Comparison of ENCODE assay signal across 1 cellular context in the genomic region with DNA sequence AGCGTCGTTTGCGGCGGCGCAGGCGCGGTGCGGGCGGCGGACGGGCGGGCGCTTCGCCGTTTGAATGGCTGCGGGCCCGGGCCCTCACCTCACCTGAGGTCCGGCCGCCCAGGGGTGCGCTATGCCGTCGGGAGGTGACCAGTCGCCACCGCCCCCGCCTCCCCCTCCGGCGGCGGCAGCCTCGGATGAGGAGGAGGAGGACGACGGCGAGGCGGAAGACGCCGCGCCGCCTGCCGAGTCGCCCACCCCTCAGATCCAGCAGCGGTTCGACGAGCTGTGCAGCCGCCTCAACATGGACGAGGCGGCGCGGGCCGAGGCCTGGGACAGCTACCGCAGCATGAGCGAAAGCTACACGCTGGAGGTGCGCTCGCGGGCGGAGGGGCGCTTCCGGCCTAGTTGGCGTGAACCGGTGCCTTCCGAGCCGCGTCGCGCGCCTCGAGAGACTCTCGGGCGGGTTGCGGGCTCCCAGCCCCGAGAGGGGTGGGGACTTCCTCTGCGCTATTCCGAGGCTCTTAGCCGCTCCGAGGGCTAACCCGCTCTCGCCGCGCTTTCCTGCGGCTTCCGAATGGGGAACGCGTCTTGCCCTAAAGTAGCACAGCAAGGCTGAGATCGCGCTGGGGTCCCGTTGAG.
TF ChIP-seq lines count a peak whose summit lies in the region.

A gene with protein sequence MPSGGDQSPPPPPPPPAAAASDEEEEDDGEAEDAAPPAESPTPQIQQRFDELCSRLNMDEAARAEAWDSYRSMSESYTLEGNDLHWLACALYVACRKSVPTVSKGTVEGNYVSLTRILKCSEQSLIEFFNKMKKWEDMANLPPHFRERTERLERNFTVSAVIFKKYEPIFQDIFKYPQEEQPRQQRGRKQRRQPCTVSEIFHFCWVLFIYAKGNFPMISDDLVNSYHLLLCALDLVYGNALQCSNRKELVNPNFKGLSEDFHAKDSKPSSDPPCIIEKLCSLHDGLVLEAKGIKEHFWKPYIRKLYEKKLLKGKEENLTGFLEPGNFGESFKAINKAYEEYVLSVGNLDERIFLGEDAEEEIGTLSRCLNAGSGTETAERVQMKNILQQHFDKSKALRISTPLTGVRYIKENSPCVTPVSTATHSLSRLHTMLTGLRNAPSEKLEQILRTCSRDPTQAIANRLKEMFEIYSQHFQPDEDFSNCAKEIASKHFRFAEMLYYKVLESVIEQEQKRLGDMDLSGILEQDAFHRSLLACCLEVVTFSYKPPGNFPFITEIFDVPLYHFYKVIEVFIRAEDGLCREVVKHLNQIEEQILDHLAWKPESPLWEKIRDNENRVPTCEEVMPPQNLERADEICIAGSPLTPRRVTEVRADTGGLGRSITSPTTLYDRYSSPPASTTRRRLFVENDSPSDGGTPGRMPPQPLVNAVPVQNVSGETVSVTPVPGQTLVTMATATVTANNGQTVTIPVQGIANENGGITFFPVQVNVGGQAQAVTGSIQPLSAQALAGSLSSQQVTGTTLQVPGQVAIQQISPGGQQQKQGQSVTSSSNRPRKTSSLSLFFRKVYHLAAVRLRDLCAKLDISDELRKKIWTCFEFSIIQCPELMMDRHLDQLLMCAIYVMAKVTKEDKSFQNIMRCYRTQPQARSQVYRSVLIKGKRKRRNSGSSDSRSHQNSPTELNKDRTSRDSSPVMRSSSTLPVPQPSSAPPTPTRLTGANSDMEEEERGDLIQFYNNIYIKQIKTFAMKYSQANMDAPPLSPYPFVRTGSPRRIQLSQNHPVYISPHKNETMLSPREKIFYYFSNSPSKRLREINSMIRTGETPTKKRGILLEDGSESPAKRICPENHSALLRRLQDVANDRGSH (plus strand): TSS at position 36 of the 630 bp plus-strand sequence. CDS start 86 bp downstream, at position 122.

TF ChIP-seq in HepG2, 621 proteins besides CTCF, POLR2A, EP300 and RAD21 (continued from another document and continues in another):
- TF ChIP-seq, protein P1, sequence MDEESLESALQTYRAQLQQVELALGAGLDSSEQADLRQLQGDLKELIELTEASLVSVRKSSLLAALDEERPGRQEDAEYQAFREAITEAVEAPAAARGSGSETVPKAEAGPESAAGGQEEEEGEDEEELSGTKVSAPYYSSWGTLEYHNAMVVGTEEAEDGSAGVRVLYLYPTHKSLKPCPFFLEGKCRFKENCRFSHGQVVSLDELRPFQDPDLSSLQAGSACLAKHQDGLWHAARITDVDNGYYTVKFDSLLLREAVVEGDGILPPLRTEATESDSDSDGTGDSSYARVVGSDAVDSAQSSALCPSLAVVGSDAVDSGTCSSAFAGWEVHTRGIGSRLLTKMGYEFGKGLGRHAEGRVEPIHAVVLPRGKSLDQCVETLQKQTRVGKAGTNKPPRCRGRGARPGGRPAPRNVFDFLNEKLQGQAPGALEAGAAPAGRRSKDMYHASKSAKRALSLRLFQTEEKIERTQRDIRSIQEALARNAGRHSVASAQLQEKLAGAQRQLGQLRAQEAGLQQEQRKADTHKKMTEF (CRISPR knock-in tag; IDR thresholded peaks at IDR 0.05), result peak; percentile 93
- TF ChIP-seq ZNF773 (CRISPR knock-in tag; IDR thresholded peaks at IDR 0.05; ENCODE audit: borderline replicate concordance) (0 out of 2 replicates have a peak, but pooled peaks have one; percentile 32), ZNF333 (CRISPR knock-in tag; IDR thresholded peaks at IDR 0.05; ENCODE audit: borderline replicate concordance) (peak; percentile 70; the same call in 1 of the 2 replicates), GATA4 (IDR thresholded peaks at IDR 0.05; ENCODE audit: borderline replicate concordance, low read depth) (no peak), ETV5 (CRISPR knock-in tag; IDR thresholded peaks at IDR 0.05; ENCODE audit: borderline replicate concordance) (peak; percentile 31), TOE1 (CRISPR knock-in tag; IDR thresholded peaks at IDR 0.05) (peak; percentile 67; the same call in 1 of the 2 replicates), ZMYM3 (CRISPR knock-in tag; IDR thresholded peaks at IDR 0.05) (peak; percentile 46), MEF2D (CRISPR knock-in tag; IDR thresholded peaks at IDR 0.05) (no peak), MEIS1 (CRISPR knock-in tag; IDR thresholded peaks at IDR 0.05; ENCODE audit: borderline replicate concordance) (peak; percentile 12), ZNF607 (CRISPR knock-in tag; IDR thresholded peaks at IDR 0.05; ENCODE audit: borderline replicate concordance) (no peak), ZFP37 (CRISPR knock-in tag; IDR thresholded peaks at IDR 0.05; ENCODE audit: borderline replicate concordance) (no peak; the same call in 1 of the 2 replicates), ZNF724P (CRISPR knock-in tag; IDR thresholded peaks at IDR 0.05; ENCODE audit: borderline replicate concordance) (0 out of 2 replicates have a peak, but pooled peaks have one; percentile 9), ZNF878 (CRISPR knock-in tag; IDR thresholded peaks at IDR 0.05) (no peak), ISX (CRISPR knock-in tag; conservative IDR thresholded peaks at IDR 0.05) (peak; percentile 52; the same call in 1 of the 2 replicates), ZFP90 (CRISPR knock-in tag; IDR thresholded peaks at IDR 0.05; ENCODE audit: borderline replicate concordance) (peak; percentile 83), ZNF451 (CRISPR knock-in tag; IDR thresholded peaks at IDR 0.05) (peak; percentile 92), ZSCAN20 (CRISPR knock-in tag; IDR thresholded peaks at IDR 0.05; ENCODE audit: borderline replicate concordance) (peak; percentile 94), ZC3H13 (CRISPR knock-in tag; IDR thresholded peaks at IDR 0.05) (peak; percentile 74; the same call in 1 of the 2 replicates), YY1 (IDR thresholded peaks at IDR 0.05; ENCODE audit: insufficient read depth, insufficient replicate concordance, low read depth, low read length) (peak; percentile 89), NFYB (CRISPR knock-in tag; IDR thresholded peaks at IDR 0.05) (0 out of 2 replicates have a peak, but pooled peaks have one; percentile 11), AHR (CRISPR knock-in tag; IDR thresholded peaks at IDR 0.05) (peak; percentile 96; the same call in 1 of the 2 replicates), KDM3A (CRISPR knock-in tag; IDR thresholded peaks at IDR 0.05; ENCODE audit: low read depth) (peak; percentile 85), REXO4 (CRISPR knock-in tag; IDR thresholded peaks at IDR 0.05; ENCODE audit: borderline replicate concordance) (peak; percentile 86; the same call in 1 of the 2 replicates), AKAP8 (CRISPR knock-in tag; IDR thresholded peaks at IDR 0.05) (0 out of 2 replicates have a peak, but pooled peaks have one; percentile 59), PPARG (CRISPR knock-in tag; conservative IDR thresholded peaks at IDR 0.05) (0 out of 2 replicates have a peak, but pooled peaks have one; percentile 6), DMAP1 (CRISPR knock-in tag; IDR thresholded peaks at IDR 0.05) (peak; percentile 83), ZNF788 (CRISPR knock-in tag; IDR thresholded peaks at IDR 0.05; ENCODE audit: borderline replicate concordance) (0 out of 2 replicates have a peak, but pooled peaks have one; percentile 33), FOXM1 (CRISPR knock-in tag; IDR thresholded peaks at IDR 0.05) (peak; percentile 17; the same call in 1 of the 2 replicates), NAIF1 (CRISPR knock-in tag; IDR thresholded peaks at IDR 0.05; ENCODE audit: borderline replicate concordance) (0 out of 2 replicates have a peak, but pooled peaks have one; percentile 55), NCOA2 (CRISPR knock-in tag; IDR thresholded peaks at IDR 0.05) (peak; percentile 9; the same call in 1 of the 2 replicates)
- TF ChIP-seq, protein P2, sequence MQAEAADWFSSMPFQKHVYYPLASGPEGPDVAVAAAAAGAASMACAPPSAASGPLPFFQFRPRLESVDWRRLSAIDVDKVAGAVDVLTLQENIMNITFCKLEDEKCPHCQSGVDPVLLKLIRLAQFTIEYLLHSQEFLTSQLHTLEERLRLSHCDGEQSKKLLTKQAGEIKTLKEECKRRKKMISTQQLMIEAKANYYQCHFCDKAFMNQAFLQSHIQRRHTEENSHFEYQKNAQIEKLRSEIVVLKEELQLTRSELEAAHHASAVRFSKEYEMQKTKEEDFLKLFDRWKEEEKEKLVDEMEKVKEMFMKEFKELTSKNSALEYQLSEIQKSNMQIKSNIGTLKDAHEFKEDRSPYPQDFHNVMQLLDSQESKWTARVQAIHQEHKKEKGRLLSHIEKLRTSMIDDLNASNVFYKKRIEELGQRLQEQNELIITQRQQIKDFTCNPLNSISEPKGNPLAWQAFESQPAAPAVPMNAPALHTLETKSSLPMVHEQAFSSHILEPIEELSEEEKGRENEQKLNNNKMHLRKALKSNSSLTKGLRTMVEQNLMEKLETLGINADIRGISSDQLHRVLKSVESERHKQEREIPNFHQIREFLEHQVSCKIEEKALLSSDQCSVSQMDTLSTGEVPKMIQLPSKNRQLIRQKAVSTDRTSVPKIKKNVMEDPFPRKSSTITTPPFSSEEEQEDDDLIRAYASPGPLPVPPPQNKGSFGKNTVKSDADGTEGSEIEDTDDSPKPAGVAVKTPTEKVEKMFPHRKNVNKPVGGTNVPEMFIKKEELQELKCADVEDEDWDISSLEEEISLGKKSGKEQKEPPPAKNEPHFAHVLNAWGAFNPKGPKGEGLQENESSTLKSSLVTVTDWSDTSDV (CRISPR knock-in tag; IDR thresholded peaks at IDR 0.05), result no peak
- TF ChIP-seq, protein P3, sequence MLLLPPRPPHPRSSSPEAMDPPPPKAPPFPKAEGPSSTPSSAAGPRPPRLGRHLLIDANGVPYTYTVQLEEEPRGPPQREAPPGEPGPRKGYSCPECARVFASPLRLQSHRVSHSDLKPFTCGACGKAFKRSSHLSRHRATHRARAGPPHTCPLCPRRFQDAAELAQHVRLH (CRISPR knock-in tag; IDR thresholded peaks at IDR 0.05; ENCODE audit: borderline replicate concordance, low read depth), result no peak
- TF ChIP-seq, protein P4, sequence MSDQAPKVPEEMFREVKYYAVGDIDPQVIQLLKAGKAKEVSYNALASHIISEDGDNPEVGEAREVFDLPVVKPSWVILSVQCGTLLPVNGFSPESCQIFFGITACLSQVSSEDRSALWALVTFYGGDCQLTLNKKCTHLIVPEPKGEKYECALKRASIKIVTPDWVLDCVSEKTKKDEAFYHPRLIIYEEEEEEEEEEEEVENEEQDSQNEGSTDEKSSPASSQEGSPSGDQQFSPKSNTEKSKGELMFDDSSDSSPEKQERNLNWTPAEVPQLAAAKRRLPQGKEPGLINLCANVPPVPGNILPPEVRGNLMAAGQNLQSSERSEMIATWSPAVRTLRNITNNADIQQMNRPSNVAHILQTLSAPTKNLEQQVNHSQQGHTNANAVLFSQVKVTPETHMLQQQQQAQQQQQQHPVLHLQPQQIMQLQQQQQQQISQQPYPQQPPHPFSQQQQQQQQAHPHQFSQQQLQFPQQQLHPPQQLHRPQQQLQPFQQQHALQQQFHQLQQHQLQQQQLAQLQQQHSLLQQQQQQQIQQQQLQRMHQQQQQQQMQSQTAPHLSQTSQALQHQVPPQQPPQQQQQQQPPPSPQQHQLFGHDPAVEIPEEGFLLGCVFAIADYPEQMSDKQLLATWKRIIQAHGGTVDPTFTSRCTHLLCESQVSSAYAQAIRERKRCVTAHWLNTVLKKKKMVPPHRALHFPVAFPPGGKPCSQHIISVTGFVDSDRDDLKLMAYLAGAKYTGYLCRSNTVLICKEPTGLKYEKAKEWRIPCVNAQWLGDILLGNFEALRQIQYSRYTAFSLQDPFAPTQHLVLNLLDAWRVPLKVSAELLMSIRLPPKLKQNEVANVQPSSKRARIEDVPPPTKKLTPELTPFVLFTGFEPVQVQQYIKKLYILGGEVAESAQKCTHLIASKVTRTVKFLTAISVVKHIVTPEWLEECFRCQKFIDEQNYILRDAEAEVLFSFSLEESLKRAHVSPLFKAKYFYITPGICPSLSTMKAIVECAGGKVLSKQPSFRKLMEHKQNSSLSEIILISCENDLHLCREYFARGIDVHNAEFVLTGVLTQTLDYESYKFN (CRISPR knock-in tag; conservative IDR thresholded peaks at IDR 0.05), result 0 out of 2 replicates have a peak, but pooled peaks have one; percentile 30
- TF ChIP-seq, protein P5, sequence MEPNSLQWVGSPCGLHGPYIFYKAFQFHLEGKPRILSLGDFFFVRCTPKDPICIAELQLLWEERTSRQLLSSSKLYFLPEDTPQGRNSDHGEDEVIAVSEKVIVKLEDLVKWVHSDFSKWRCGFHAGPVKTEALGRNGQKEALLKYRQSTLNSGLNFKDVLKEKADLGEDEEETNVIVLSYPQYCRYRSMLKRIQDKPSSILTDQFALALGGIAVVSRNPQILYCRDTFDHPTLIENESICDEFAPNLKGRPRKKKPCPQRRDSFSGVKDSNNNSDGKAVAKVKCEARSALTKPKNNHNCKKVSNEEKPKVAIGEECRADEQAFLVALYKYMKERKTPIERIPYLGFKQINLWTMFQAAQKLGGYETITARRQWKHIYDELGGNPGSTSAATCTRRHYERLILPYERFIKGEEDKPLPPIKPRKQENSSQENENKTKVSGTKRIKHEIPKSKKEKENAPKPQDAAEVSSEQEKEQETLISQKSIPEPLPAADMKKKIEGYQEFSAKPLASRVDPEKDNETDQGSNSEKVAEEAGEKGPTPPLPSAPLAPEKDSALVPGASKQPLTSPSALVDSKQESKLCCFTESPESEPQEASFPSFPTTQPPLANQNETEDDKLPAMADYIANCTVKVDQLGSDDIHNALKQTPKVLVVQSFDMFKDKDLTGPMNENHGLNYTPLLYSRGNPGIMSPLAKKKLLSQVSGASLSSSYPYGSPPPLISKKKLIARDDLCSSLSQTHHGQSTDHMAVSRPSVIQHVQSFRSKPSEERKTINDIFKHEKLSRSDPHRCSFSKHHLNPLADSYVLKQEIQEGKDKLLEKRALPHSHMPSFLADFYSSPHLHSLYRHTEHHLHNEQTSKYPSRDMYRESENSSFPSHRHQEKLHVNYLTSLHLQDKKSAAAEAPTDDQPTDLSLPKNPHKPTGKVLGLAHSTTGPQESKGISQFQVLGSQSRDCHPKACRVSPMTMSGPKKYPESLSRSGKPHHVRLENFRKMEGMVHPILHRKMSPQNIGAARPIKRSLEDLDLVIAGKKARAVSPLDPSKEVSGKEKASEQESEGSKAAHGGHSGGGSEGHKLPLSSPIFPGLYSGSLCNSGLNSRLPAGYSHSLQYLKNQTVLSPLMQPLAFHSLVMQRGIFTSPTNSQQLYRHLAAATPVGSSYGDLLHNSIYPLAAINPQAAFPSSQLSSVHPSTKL (CRISPR knock-in tag; IDR thresholded peaks at IDR 0.05), result peak; percentile 56; the same call in 1 of the 2 replicates
- TF ChIP-seq, protein P6, sequence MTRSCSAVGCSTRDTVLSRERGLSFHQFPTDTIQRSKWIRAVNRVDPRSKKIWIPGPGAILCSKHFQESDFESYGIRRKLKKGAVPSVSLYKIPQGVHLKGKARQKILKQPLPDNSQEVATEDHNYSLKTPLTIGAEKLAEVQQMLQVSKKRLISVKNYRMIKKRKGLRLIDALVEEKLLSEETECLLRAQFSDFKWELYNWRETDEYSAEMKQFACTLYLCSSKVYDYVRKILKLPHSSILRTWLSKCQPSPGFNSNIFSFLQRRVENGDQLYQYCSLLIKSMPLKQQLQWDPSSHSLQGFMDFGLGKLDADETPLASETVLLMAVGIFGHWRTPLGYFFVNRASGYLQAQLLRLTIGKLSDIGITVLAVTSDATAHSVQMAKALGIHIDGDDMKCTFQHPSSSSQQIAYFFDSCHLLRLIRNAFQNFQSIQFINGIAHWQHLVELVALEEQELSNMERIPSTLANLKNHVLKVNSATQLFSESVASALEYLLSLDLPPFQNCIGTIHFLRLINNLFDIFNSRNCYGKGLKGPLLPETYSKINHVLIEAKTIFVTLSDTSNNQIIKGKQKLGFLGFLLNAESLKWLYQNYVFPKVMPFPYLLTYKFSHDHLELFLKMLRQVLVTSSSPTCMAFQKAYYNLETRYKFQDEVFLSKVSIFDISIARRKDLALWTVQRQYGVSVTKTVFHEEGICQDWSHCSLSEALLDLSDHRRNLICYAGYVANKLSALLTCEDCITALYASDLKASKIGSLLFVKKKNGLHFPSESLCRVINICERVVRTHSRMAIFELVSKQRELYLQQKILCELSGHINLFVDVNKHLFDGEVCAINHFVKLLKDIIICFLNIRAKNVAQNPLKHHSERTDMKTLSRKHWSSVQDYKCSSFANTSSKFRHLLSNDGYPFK (CRISPR knock-in tag; IDR thresholded peaks at IDR 0.05; ENCODE audit: borderline replicate concordance), result peak; percentile 78
